In genomic region chr2:10161961-10162441, GRCh38 we compare ENCODE assay signal across 15 cellular contexts. TPM values are rescaled to one million over a fixed set of nuclear protein-coding genes. Genes with fewer than 3 reads are reported as not detected.
DNase-seq lines count a peak whose midpoint lies in the region; ATAC-seq, FAIRE-seq and TF ChIP-seq lines count a peak whose summit lies in the region.
"Had no signal": no experiment of that assay in that cellular context is flagged by ENCODE, and none has a peak within 500 bp of the region (broad histone marks: within the 10 kb centered on the region; RNA-seq: fewer than 3 reads in every experiment).

No MANE protein-coding gene starts in this region.

- no peaks in the 10 kb centered on the region for H3K9me3 Mint-ChIP-seq in activated CD4-positive, alpha-beta T cell treated with anti-CD3 and anti-CD28 coated beads for 36 hours (ENCODE audit: low read depth)
- no peaks in the 10 kb centered on the region for H3K9me3 Mint-ChIP-seq in activated CD4-positive, alpha-beta T cell treated with anti-CD3 and anti-CD28 coated beads, Interleukin-2, amount 10 ng/mL, durations not matched to agents 7 days and 5 days
- H3K9me3 Mint-ChIP-seq: activated T-cell treated with anti-CD3 and anti-CD28 coated beads, Interleukin-2, amount 50 U/mL, for 24 hours; memory B cell had no signal

- peaks cover 9% of the 10 kb centered on the region for H3K36me3 Mint-ChIP-seq in activated CD4-positive, alpha-beta T cell treated with anti-CD3 and anti-CD28 coated beads for 36 hours (ENCODE audit: low read depth)
- H3K36me3 Mint-ChIP-seq in activated CD4-positive, alpha-beta T cell treated with anti-CD3 and anti-CD28 coated beads, Interleukin-2, amount 10 ng/mL, durations not matched to agents 7 days and 5 days (ENCODE audit: low read depth), result peaks cover 30% of the 10 kb centered on the region
- H3K36me3 Mint-ChIP-seq: memory B cell had no signal

- no peaks in the 10 kb centered on the region for H3K4me1 Mint-ChIP-seq in activated CD4-positive, alpha-beta T cell treated with anti-CD3 and anti-CD28 coated beads for 36 hours
- peaks cover 39% of the 10 kb centered on the region for H3K4me1 Mint-ChIP-seq in activated CD4-positive, alpha-beta T cell treated with anti-CD3 and anti-CD28 coated beads, Interleukin-2, amount 10 ng/mL, durations not matched to agents 7 days and 5 days

- no peaks in the 10 kb centered on the region for H3K27me3 Mint-ChIP-seq in activated CD4-positive, alpha-beta T cell treated with anti-CD3 and anti-CD28 coated beads for 36 hours
- H3K27me3 Mint-ChIP-seq in activated CD4-positive, alpha-beta T cell treated with anti-CD3 and anti-CD28 coated beads, Interleukin-2, amount 10 ng/mL, durations not matched to agents 7 days and 5 days, result no peaks in the 10 kb centered on the region
- H3K27me3 Mint-ChIP-seq: activated T-cell treated with anti-CD3 and anti-CD28 coated beads, Interleukin-2, amount 50 U/mL, for 24 hours; memory B cell had no signal

- peak; percentile 23 for FAIRE-seq in bronchial epithelial cell (lab: Jason Lieb, UNC)
- FAIRE-seq: A549 had no signal

- H3K4me3 ChIP-seq in bronchial epithelial cell (ENCODE audit: low read depth, low read length), result no peak overlapping the region
- H3K4me3 ChIP-seq in osteoblast (ENCODE audit: insufficient read depth, low read length), result no peak overlapping the region
- H3K4me3 ChIP-seq: A549, colonic mucosa, uterus had no signal

- peak overlapping the region; percentile 26 for H3K4me2 ChIP-seq in osteoblast (ENCODE audit: insufficient read depth, low read length)
- H3K4me2 ChIP-seq: A549 had no signal

- H2AFZ ChIP-seq in osteoblast (ENCODE audit: low read length), result no peak overlapping the region

- DNase-seq in activated CD4-positive, alpha-beta T cell treated with anti-CD3 and anti-CD28 coated beads for 36 hours, result peak; percentile 57
- no peak for DNase-seq in activated CD4-positive, alpha-beta T cell treated with anti-CD3 and anti-CD28 coated beads, Interleukin-2, amount 10 ng/mL, durations not matched to agents 7 days and 5 days
- peak; percentile 67 for DNase-seq in NCI-H2196 (lab: John Stamatoyannopoulos, UW; ENCODE audit: unreplicated experiment)
- DNase-seq in bronchial epithelial cell (ENCODE audit: low read depth), result no peak
- DNase-seq in osteoblast (ENCODE audit: insufficient read length, low spot score, missing footprints), result peak; percentile 95
- DNase-seq in MV-4-11 (lab: John Stamatoyannopoulos, UW), result no peak
- no peak for DNase-seq in NCI-H187 treated with DMSO at 0.1 percent for 48 hours (lab: John Stamatoyannopoulos, UW)
- DNase-seq: activated T-cell treated with anti-CD3 and anti-CD28 coated beads, Interleukin-2, amount 50 U/mL, for 24 hours; EL; Karpas-422 had no signal

- H3K4me1 ChIP-seq in osteoblast (ENCODE audit: insufficient read depth, low read length), result peaks cover 9% of the 10 kb centered on the region
- H3K4me1 ChIP-seq: A549 had no signal

- no peaks in the 10 kb centered on the region for H3K9me3 ChIP-seq in osteoblast (ENCODE audit: low read depth, low read length)
- H3K9me3 ChIP-seq: A549, colonic mucosa, uterus had no signal

- TF ChIP-seq CTCF in bronchial epithelial cell (IDR thresholded peaks at IDR 0.05; ENCODE audit: insufficient read depth, low read length, severe bottlenecking), result no peak
- no peak for TF ChIP-seq CTCF in osteoblast (IDR thresholded peaks at IDR 0.05; ENCODE audit: extremely low read depth, low read depth, low read length)

- POLR2A ChIA-PET in activated CD4-positive, alpha-beta T cell treated with anti-CD3 and anti-CD28 coated beads for 36 hours (lab: Charles Lee), result interaction anchor here (0.6 kb wide), 1 partner anchor 24 kb away, joined by 3 read pairs; no protein-coding TSS in a partner anchor
- POLR2A ChIA-PET in activated CD4-positive, alpha-beta T cell treated with anti-CD3 and anti-CD28 coated beads, Interleukin-2, amount 10 ng/mL, durations not matched to agents 7 days and 5 days (lab: Charles Lee), result no interaction called here

- H3K27ac Mint-ChIP-seq in activated CD4-positive, alpha-beta T cell treated with anti-CD3 and anti-CD28 coated beads for 36 hours, result no peak overlapping the region
- H3K27ac Mint-ChIP-seq in activated CD4-positive, alpha-beta T cell treated with anti-CD3 and anti-CD28 coated beads, Interleukin-2, amount 10 ng/mL, durations not matched to agents 7 days and 5 days, result no peak overlapping the region
- H3K27ac Mint-ChIP-seq: activated T-cell treated with anti-CD3 and anti-CD28 coated beads, Interleukin-2, amount 50 U/mL, for 24 hours; memory B cell had no signal

- H3K36me3 ChIP-seq in bronchial epithelial cell (ENCODE audit: control insufficient read depth, insufficient read depth, low read length) (no peaks in the 10 kb centered on the region), osteoblast (ENCODE audit: insufficient read depth, low read length) (no peaks in the 10 kb centered on the region)
- H3K36me3 ChIP-seq: colonic mucosa, uterus had no signal

- H4K20me1 ChIP-seq in osteoblast (ENCODE audit: insufficient read depth, low read length), result no peaks in the 10 kb centered on the region

- H3K4me3 Mint-ChIP-seq in activated CD4-positive, alpha-beta T cell treated with anti-CD3 and anti-CD28 coated beads for 36 hours, result no peak overlapping the region
- H3K4me3 Mint-ChIP-seq in activated CD4-positive, alpha-beta T cell treated with anti-CD3 and anti-CD28 coated beads, Interleukin-2, amount 10 ng/mL, durations not matched to agents 7 days and 5 days, result no peak overlapping the region
- H3K4me3 Mint-ChIP-seq: activated T-cell treated with anti-CD3 and anti-CD28 coated beads, Interleukin-2, amount 50 U/mL, for 24 hours; memory B cell had no signal

- H3K27ac ChIP-seq in osteoblast (ENCODE audit: low read depth, low read length), result peak overlapping the region; percentile 37
- H3K27ac ChIP-seq: A549, colonic mucosa had no signal

- ATAC-seq in activated CD4-positive, alpha-beta T cell treated with anti-CD3 and anti-CD28 coated beads for 36 hours, result peak; percentile 49
- no peak for ATAC-seq in HG03196 (IDR thresholded peaks at IDR 0.05; ENCODE audit: unreplicated experiment)
- ATAC-seq: A549 had no signal

- no peaks in the 10 kb centered on the region for H3K79me2 ChIP-seq in osteoblast (ENCODE audit: insufficient read depth, low read length)

- no peaks in the 10 kb centered on the region for H3K27me3 ChIP-seq in bronchial epithelial cell (ENCODE audit: control insufficient read depth, insufficient read depth, low read length)
- no peaks in the 10 kb centered on the region for H3K27me3 ChIP-seq in osteoblast (ENCODE audit: insufficient read depth, low read length)
- H3K27me3 ChIP-seq: colonic mucosa, uterus had no signal

- intact Hi-C loops in activated CD4-positive, alpha-beta T cell treated with anti-CD3 and anti-CD28 coated beads for 36 hours (cut with DNase I, micrococcal nuclease), result no loop called here

- CTCF ChIA-PET in activated CD4-positive, alpha-beta T cell treated with anti-CD3 and anti-CD28 coated beads for 36 hours (lab: Charles Lee), result interaction anchor here (0.6 to 1.3 kb wide), 2 partner anchors 180 to 247 kb away, joined by 3 to 4 read pairs; no protein-coding TSS in a partner anchor
- CTCF ChIA-PET in activated CD4-positive, alpha-beta T cell treated with anti-CD3 and anti-CD28 coated beads, Interleukin-2, amount 10 ng/mL, durations not matched to agents 7 days and 5 days (lab: Charles Lee), result interaction anchor here (0.7 to 0.8 kb wide), 2 partner anchors 9 to 26 kb away, joined by 3 read pairs; no protein-coding TSS in a partner anchor

RNA-seq across cellular contexts. Expression of gene RRM2, which starts 39.5 kb away (rescaled TPM):
- 100 to 1,000 TPM; 382 to 469 TPM for total RNA-seq in activated CD4-positive, alpha-beta T cell treated with anti-CD3 and anti-CD28 coated beads for 36 hours
- total RNA-seq in activated CD4-positive, alpha-beta T cell treated with anti-CD3 and anti-CD28 coated beads, Interleukin-2, amount 10 ng/mL, durations not matched to agents 7 days and 5 days, result 100 to 1,000 TPM; 496 to 540 TPM
- total RNA-seq in bronchial epithelial cell (1.0 and 1.8 TPM in 2 replicates), osteoblast (4.3 and 7.4 TPM in 2 replicates)

Comparison
In these comparisons a context has a peak if more than half of its experiments do, and no peak if none do; other contexts are left out.
1. DNase-seq: peak in activated CD4-positive, alpha-beta T cell treated with anti-CD3 and anti-CD28 coated beads for 36 hours (single experiment), NCI-H2196 (single experiment) and osteoblast (single experiment); none in activated CD4-positive, alpha-beta T cell treated with anti-CD3 and anti-CD28 coated beads, Interleukin-2, amount 10 ng/mL, durations not matched to agents 7 days and 5 days (single experiment), bronchial epithelial cell (single experiment), MV-4-11 (single experiment) and NCI-H187 treated with DMSO at 0.1 percent for 48 hours (single experiment).
2. RNA of gene RRM2, which starts 39.5 kb away (total RNA-seq): 496 to 540 TPM in activated CD4-positive, alpha-beta T cell treated with anti-CD3 and anti-CD28 coated beads, Interleukin-2, amount 10 ng/mL, durations not matched to agents 7 days and 5 days and 382 to 469 TPM in activated CD4-positive, alpha-beta T cell treated with anti-CD3 and anti-CD28 coated beads for 36 hours; 4.3 to 7.4 TPM in osteoblast and 1.0 to 1.8 TPM in bronchial epithelial cell; every median in the first group is over 10 times any median in the second.